In the genomic region with DNA sequence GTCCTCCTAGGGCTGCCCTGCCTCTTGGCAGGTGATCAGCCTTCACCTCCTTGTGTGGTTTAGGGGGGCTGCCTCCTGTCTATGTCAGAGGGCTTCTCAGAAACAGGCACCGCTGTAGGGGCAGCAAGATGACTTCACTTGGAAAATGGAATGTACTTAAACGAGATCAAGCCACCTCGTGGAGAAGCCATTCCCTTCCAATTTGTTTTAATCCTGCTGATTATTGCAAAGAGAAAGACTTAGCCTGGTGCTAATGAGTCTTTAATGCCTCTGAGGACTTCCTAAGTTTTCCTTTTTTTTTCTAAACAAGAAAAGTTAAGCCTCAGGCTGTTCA, we compare ENCODE assay signal across 1 cellular context.
TF ChIP-seq lines count a peak whose summit lies in the region.

No MANE protein-coding gene starts in this region.

TF ChIP-seq in IMR-90, 13 proteins besides CTCF, POLR2A, EP300 and RAD21:
- TF ChIP-seq MXI1 (IDR thresholded peaks at IDR 0.05; ENCODE audit: borderline replicate concordance, low read depth, low read length) = no peak
- no peak for TF ChIP-seq RFX5 (IDR thresholded peaks at IDR 0.05; ENCODE audit: low read depth, low read length)
- no peak for TF ChIP-seq CEBPB (IDR thresholded peaks at IDR 0.05; ENCODE audit: low read depth, low read length)
- no peak for TF ChIP-seq BHLHE40 (IDR thresholded peaks at IDR 0.05; ENCODE audit: low read depth, low read length)
- TF ChIP-seq SMC3 (IDR thresholded peaks at IDR 0.05; ENCODE audit: low read depth, low read length) = no peak
- no peak for TF ChIP-seq USF2 (IDR thresholded peaks at IDR 0.05; ENCODE audit: low read depth, low read length)
- TF ChIP-seq NFE2L2 (IDR thresholded peaks at IDR 0.05; ENCODE audit: low read depth, low read length) = no peak
- no peak for TF ChIP-seq MAFK (IDR thresholded peaks at IDR 0.05; ENCODE audit: low read depth, low read length)
- no peak for TF ChIP-seq ELK1 (IDR thresholded peaks at IDR 0.05; ENCODE audit: borderline replicate concordance, low read depth, low read length)
- no peak for TF ChIP-seq CHD1 (IDR thresholded peaks at IDR 0.05; ENCODE audit: low read depth, low read length)
- no peak for TF ChIP-seq RCOR1 (IDR thresholded peaks at IDR 0.05; ENCODE audit: insufficient replicate concordance, low read length)
TF ChIP-seq in IMR-90: peak in this region for 0.
